ENCODE assay signal across 21 cellular contexts in the genomic region with DNA sequence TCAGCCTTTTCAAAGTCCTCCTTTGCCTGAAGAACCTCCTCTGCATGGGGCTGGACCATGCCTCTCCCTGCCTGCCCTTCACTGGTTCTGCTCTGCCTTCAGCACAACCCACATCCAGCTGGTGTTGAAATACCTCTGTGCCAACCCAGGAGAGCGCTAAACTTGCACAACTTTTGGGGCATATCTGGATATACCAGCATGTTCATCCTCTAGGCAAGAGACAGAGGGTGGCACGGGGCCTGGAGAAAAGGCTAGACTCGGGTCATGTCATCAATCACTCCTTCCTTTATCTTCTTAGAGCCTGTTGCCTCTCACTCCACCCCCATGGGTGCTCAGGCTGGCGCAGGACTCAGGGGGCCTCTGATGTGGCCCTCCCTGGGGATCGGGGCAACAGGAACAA. TPM values are rescaled to one million over a fixed set of nuclear protein-coding genes. Genes with fewer than 3 reads are reported as not detected.
DNase-seq lines count a peak whose midpoint lies in the region; ATAC-seq, FAIRE-seq and TF ChIP-seq lines count a peak whose summit lies in the region.
"Had no signal": no experiment of that assay in that cellular context is flagged by ENCODE, and none has a peak within 500 bp of the region (broad histone marks: within the 10 kb centered on the region; RNA-seq: fewer than 3 reads in every experiment).

No MANE protein-coding gene starts in this region.

- no peak overlapping the region for H3K4me3 ChIP-seq in kidney (ENCODE audit: low read length in 2 of 2)
- H3K4me3 ChIP-seq: ascending aorta, coronary artery, upper lobe of left lung had no signal

- no peak for FAIRE-seq in kidney (lab: Jason Lieb, UNC)

- peak; percentile 52 for DNase-seq in DMS79 treated with DMSO at 0.1 percent for 48 hours (lab: John Stamatoyannopoulos, UW)
- DNase-seq in DMS79 (lab: John Stamatoyannopoulos, UW): no peak
- peak; percentile 60 for DNase-seq in kidney
- no peak for DNase-seq in stimulated activated effector memory CD8-positive, alpha-beta T cell treated with anti-CD3 and anti-CD28 coated beads, Interleukin-12 subunit alpha, Interleukin-12 subunit beta, amount 100 ng/mL, for 72 hours (ENCODE audit: low spot score in 2 of 2)
- no peak for DNase-seq in SK-N-DZ (ENCODE audit: low spot score)
- no peak for DNase-seq in NCI-H1436 treated with DMSO at 0.1 percent for 48 hours (lab: John Stamatoyannopoulos, UW)
- DNase-seq: activated CD4-positive, CD25-positive, alpha-beta regulatory T cell treated with anti-CD3 and anti-CD28 coated beads, Interleukin-2, amount 50 U/mL, for 72 hours; activated gamma-delta T cell treated with Interleukin-2 at 50 U/mL for 16 hours; CD4-positive, alpha-beta T cell; erythroblast; NCI-H1092 treated with DMSO at 0.1 percent for 48 hours; SHP77 had no signal

- peaks cover 13 to 15% of the 10 kb centered on the region in 2 donors for H3K4me1 ChIP-seq in kidney (ENCODE audit: control insufficient read depth in 1 of 2, insufficient read depth in 1 of 2, low read depth in 1 of 2, low read length in 2 of 2)

- H3K36me3 ChIP-seq in kidney (ENCODE audit: control insufficient read depth in 1 of 2, insufficient read depth in 2 of 2, low read length in 2 of 2): peaks cover 4% of the 10 kb centered on the region in 2 donors
- H3K36me3 ChIP-seq: ascending aorta had no signal

- peak overlapping the region in 1 of 5 experiments; percentile 73 for H3K4me3 Mint-ChIP-seq in brain
- H3K4me3 Mint-ChIP-seq in stimulated activated effector memory CD8-positive, alpha-beta T cell treated with anti-CD3 and anti-CD28 coated beads, Interleukin-12 subunit alpha, Interleukin-12 subunit beta, amount 100 ng/mL, for 72 hours: no peak overlapping the region
- H3K4me3 Mint-ChIP-seq: CD4-positive, alpha-beta T cell; stimulated activated naive CD8-positive, alpha-beta T cell treated with anti-CD3 and anti-CD28 coated beads, Interleukin-15, Interleukin-2, amounts not matched to agents 100 ng/mL and 50 ng/mL, for 24 hours; T-helper 1 cell treated with Interleukin-12 subunit alpha and Interleukin-12 subunit beta and Interleukin-4 antibody, amounts not matched to agents 30 μg/mL and 1 μg/mL, for 36 hours had no signal

- peaks cover 36% of the 10 kb centered on the region for H3K36me3 Mint-ChIP-seq in brain
- H3K36me3 Mint-ChIP-seq in stimulated activated effector memory CD8-positive, alpha-beta T cell treated with anti-CD3 and anti-CD28 coated beads, Interleukin-12 subunit alpha, Interleukin-12 subunit beta, amount 100 ng/mL, for 72 hours: peaks cover 11% of the 10 kb centered on the region

- peaks cover 49% of the 10 kb centered on the region for H3K4me1 Mint-ChIP-seq in brain
- peaks cover 43% of the 10 kb centered on the region for H3K4me1 Mint-ChIP-seq in stimulated activated effector memory CD8-positive, alpha-beta T cell treated with anti-CD3 and anti-CD28 coated beads, Interleukin-12 subunit alpha, Interleukin-12 subunit beta, amount 100 ng/mL, for 72 hours

- intact Hi-C loops in kidney (cut with DNase I): no loop called here

- TF ChIP-seq CTCF in brain (conservative IDR thresholded peaks at IDR 0.05) (no peak), kidney (IDR thresholded peaks at IDR 0.05; ENCODE audit: borderline replicate concordance, extremely low read depth, insufficient read depth) (no peak)

- H3K9ac ChIP-seq in kidney (ENCODE audit: low read length in 2 of 2): no peak overlapping the region

- no peaks in the 10 kb centered on the region for H3K27me3 Mint-ChIP-seq in brain
- H3K27me3 Mint-ChIP-seq: CD4-positive, alpha-beta T cell had no signal

- no peaks in the 10 kb centered on the region for H3K9me3 ChIP-seq in kidney (ENCODE audit: control insufficient read depth in 1 of 2, low read length in 2 of 2)
- H3K9me3 ChIP-seq: ascending aorta, upper lobe of left lung had no signal

- H3K27ac Mint-ChIP-seq in brain: peak overlapping the region in 4 of 5 experiments; percentile 35 to 71 (median 47)
- H3K27ac Mint-ChIP-seq in stimulated activated effector memory CD8-positive, alpha-beta T cell treated with anti-CD3 and anti-CD28 coated beads, Interleukin-12 subunit alpha, Interleukin-12 subunit beta, amount 100 ng/mL, for 72 hours: peak overlapping the region; percentile 32
- H3K27ac Mint-ChIP-seq: CD4-positive, alpha-beta T cell; stimulated activated naive CD8-positive, alpha-beta T cell treated with anti-CD3 and anti-CD28 coated beads, Interleukin-15, Interleukin-2, amounts not matched to agents 100 ng/mL and 50 ng/mL, for 24 hours; T-helper 1 cell treated with Interleukin-12 subunit alpha and Interleukin-12 subunit beta and Interleukin-4 antibody, amounts not matched to agents 30 μg/mL and 1 μg/mL, for 36 hours had no signal

- ATAC-seq in stimulated activated effector memory CD8-positive, alpha-beta T cell treated with anti-CD3 and anti-CD28 coated beads, Interleukin-12 subunit alpha, Interleukin-12 subunit beta, amount 100 ng/mL, for 72 hours: no peak
- ATAC-seq in GM18498 (IDR thresholded peaks at IDR 0.05; ENCODE audit: unreplicated experiment): no peak

- no peaks in the 10 kb centered on the region for H3K9me3 Mint-ChIP-seq in brain
- no peaks in the 10 kb centered on the region for H3K9me3 Mint-ChIP-seq in stimulated activated effector memory CD8-positive, alpha-beta T cell treated with anti-CD3 and anti-CD28 coated beads, Interleukin-12 subunit alpha, Interleukin-12 subunit beta, amount 100 ng/mL, for 72 hours
- H3K9me3 Mint-ChIP-seq: CD4-positive, alpha-beta T cell; stimulated activated naive CD8-positive, alpha-beta T cell treated with anti-CD3 and anti-CD28 coated beads, Interleukin-15, Interleukin-2, amounts not matched to agents 100 ng/mL and 50 ng/mL, for 24 hours; T-helper 1 cell treated with Interleukin-12 subunit alpha and Interleukin-12 subunit beta and Interleukin-4 antibody, amounts not matched to agents 30 μg/mL and 1 μg/mL, for 36 hours had no signal

- H3K27ac ChIP-seq in kidney (ENCODE audit: low read depth in 2 of 2, low read length in 2 of 2): no peak overlapping the region
- H3K27ac ChIP-seq: 22Rv1, ascending aorta, coronary artery, upper lobe of left lung had no signal

RNA-seq across cellular contexts. Expression of a gene that starts 4.8 kb away (rescaled TPM):
- 24.1 TPM for polyA plus RNA-seq in brain (ENCODE audit: insufficient read depth, low read depth, low replicate concordance)
- total RNA-seq in kidney: 190 TPM
- polyA plus RNA-seq in kidney (ENCODE audit: insufficient read depth, low read depth, low replicate concordance): 28.7 TPM
- 6.4 and 14.3 TPM in 2 replicates for polyA plus RNA-seq in SK-N-DZ (2014; cell fraction: cytosol; rRNA removed)
- 4.4 and 11.4 TPM in 2 replicates for polyA plus RNA-seq in SK-N-DZ (2014; cell fraction: nucleus; rRNA removed)

RNA-seq across cellular contexts. Expression of a gene that starts 27.9 kb away (rescaled TPM):
- polyA plus RNA-seq in brain (ENCODE audit: insufficient read depth, low read depth, low replicate concordance) (40.0 TPM), kidney (ENCODE audit: insufficient read depth, low read depth, low replicate concordance) (321 TPM)
- 158 TPM for total RNA-seq in kidney
- polyA plus RNA-seq in SK-N-DZ (2014; cell fraction: cytosol; rRNA removed): 5.1 and 9.0 TPM in 2 replicates
- 9.1 and 10.9 TPM in 2 replicates for polyA plus RNA-seq in SK-N-DZ (2014; cell fraction: nucleus; rRNA removed)

RNA-seq across cellular contexts. Expression of a gene that starts 28.1 kb away (rescaled TPM):
- polyA plus RNA-seq in brain (ENCODE audit: insufficient read depth, low read depth, low replicate concordance): 0.76 TPM
- 15.3 TPM for total RNA-seq in kidney
- 4.8 TPM for polyA plus RNA-seq in kidney (ENCODE audit: insufficient read depth, low read depth, low replicate concordance)
- polyA plus RNA-seq in SK-N-DZ (2014; cell fraction: cytosol; rRNA removed): 2.2 and 3.7 TPM in 2 replicates
- 1.7 and 4.8 TPM in 2 replicates for polyA plus RNA-seq in SK-N-DZ (2014; cell fraction: nucleus; rRNA removed)

RNA-seq across cellular contexts. Expression of a gene that starts 43.5 kb away (rescaled TPM):
- not detected for polyA plus RNA-seq in brain (ENCODE audit: insufficient read depth, low read depth, low replicate concordance)
- 0.54 TPM for total RNA-seq in kidney
- 0.88 TPM for polyA plus RNA-seq in kidney (ENCODE audit: insufficient read depth, low read depth, low replicate concordance)
- polyA plus RNA-seq in SK-N-DZ (2014; cell fraction: cytosol; rRNA removed): not detected in 2 replicates
- 0.27 TPM in 1 of 2 replicates, not detected in the other for polyA plus RNA-seq in SK-N-DZ (2014; cell fraction: nucleus; rRNA removed)
- total RNA-seq: ascending aorta, kidney epithelial cell had no signal

RNA-seq across cellular contexts. Expression of a gene that starts 59.6 kb away (rescaled TPM):
- 189 TPM for polyA plus RNA-seq in brain (ENCODE audit: insufficient read depth, low read depth, low replicate concordance)
- total RNA-seq in kidney: 81.9 TPM
- 93.8 TPM for polyA plus RNA-seq in kidney (ENCODE audit: insufficient read depth, low read depth, low replicate concordance)
- polyA plus RNA-seq in SK-N-DZ (2014; cell fraction: cytosol; rRNA removed): 181 and 189 TPM in 2 replicates
- polyA plus RNA-seq in SK-N-DZ (2014; cell fraction: nucleus; rRNA removed): 79.9 and 121 TPM in 2 replicates

Comparison
In these comparisons a context has a peak if more than half of its experiments do, and no peak if none do; other contexts are left out.
1. DNase-seq: peak in DMS79 treated with DMSO at 0.1 percent for 48 hours (single experiment) and kidney (single experiment); none in DMS79 (single experiment), stimulated activated effector memory CD8-positive, alpha-beta T cell treated with anti-CD3 and anti-CD28 coated beads, Interleukin-12 subunit alpha, Interleukin-12 subunit beta, amount 100 ng/mL, for 72 hours (0 of 2), SK-N-DZ (single experiment) and NCI-H1436 treated with DMSO at 0.1 percent for 48 hours (single experiment).